15 cellular contexts compared by ENCODE assay signal in the genomic region with DNA sequence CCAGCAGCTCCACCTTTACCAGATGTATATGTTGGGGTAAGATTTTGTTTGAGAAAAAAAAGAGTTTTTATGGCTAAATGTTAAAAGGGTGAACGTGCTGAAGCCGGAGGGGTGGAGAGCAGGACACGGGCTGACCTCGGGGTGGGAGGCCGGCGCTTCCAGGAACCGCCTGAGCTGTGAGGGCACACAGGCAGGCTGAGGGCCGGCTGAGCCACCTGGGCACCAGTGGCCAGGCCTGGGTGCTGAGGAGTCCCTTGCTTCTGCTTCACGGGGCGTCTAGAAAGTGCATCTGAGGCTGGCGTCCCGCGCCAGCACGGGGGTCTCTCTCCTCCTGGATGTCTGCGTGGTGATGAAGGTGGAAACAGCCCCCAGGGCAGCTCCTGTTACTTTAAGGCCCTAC. TPM values are rescaled to one million over a fixed set of nuclear protein-coding genes. Genes with fewer than 3 reads are reported as not detected.
DNase-seq lines count a peak whose midpoint lies in the region; ATAC-seq and TF ChIP-seq lines count a peak whose summit lies in the region.
"Had no signal": no experiment of that assay in that cellular context is flagged by ENCODE, and none has a peak within 500 bp of the region (broad histone marks: within the 10 kb centered on the region; RNA-seq: fewer than 3 reads in every experiment).

No MANE protein-coding gene starts in this region.

- TF ChIP-seq EP300 in sigmoid colon (IDR thresholded peaks at IDR 0.05), result no peak

- peak overlapping the region; percentile 55 for H3K27ac ChIP-seq in fibroblast of lung (ENCODE audit: insufficient read depth, low read length)
- H3K27ac ChIP-seq in sigmoid colon, result peak overlapping the region; percentile 50 to 74 (median 58)
- H3K27ac ChIP-seq in upper lobe of right lung, result peak overlapping the region; percentile 80
- H3K27ac ChIP-seq: SJSA1 had no signal

- TF ChIP-seq CTCF in fibroblast of lung (conservative IDR thresholded peaks at IDR 0.05 in 1 of 2, IDR thresholded peaks at IDR 0.05 in 1 of 2; ENCODE audit: low read depth in 1 of 2, low read length in 2 of 2) (no peak), sigmoid colon (IDR thresholded peaks at IDR 0.05) (no peak), upper lobe of right lung (IDR thresholded peaks at IDR 0.05) (no peak)

- no peak for TF ChIP-seq POLR2A in sigmoid colon (IDR thresholded peaks at IDR 0.05)

- H3K4me3 ChIP-seq in adipocyte (ENCODE audit: low read length), result peak overlapping the region; percentile 60
- H3K4me3 ChIP-seq in fibroblast of lung (replicated peaks in 1 of 4; ENCODE audit: control extremely low read depth in 1 of 4, insufficient read depth in 1 of 4, low read depth in 3 of 4, low read length in 4 of 4), result no peak overlapping the region
- no peak overlapping the region for H3K4me3 ChIP-seq in sigmoid colon
- H3K4me3 ChIP-seq in upper lobe of right lung, result no peak overlapping the region
- H3K4me3 ChIP-seq: SJSA1 had no signal

- no peaks in the 10 kb centered on the region for H3K27me3 ChIP-seq in adipocyte (replicated peaks; ENCODE audit: control insufficient read depth, insufficient read depth, low read length)
- H3K27me3 ChIP-seq in fibroblast of lung (ENCODE audit: control insufficient read depth, insufficient read depth, low read length), result no peaks in the 10 kb centered on the region
- no peaks in the 10 kb centered on the region for H3K27me3 ChIP-seq in sigmoid colon
- H3K27me3 ChIP-seq in upper lobe of right lung, result no peaks in the 10 kb centered on the region
- H3K27me3 ChIP-seq: SJSA1 had no signal

- H3K36me3 ChIP-seq in adipocyte (ENCODE audit: control insufficient read depth, insufficient read depth, low read length, severe bottlenecking) (no peaks in the 10 kb centered on the region), fibroblast of lung (ENCODE audit: control insufficient read depth, insufficient read depth, low read length) (no peaks in the 10 kb centered on the region), sigmoid colon (no peaks in the 10 kb centered on the region), upper lobe of right lung (no peaks in the 10 kb centered on the region)
- H3K36me3 ChIP-seq: SJSA1 had no signal

- H3K4me1 ChIP-seq in adipocyte (ENCODE audit: control insufficient read depth, insufficient read depth, low read length) (peaks cover 32% of the 10 kb centered on the region), fibroblast of lung (ENCODE audit: control insufficient read depth, extremely low read depth, insufficient read depth, low read length) (peaks cover 12% of the 10 kb centered on the region), sigmoid colon (peaks cover 0 to 16% (median 12%) of the 10 kb centered on the region in 4 donors), upper lobe of right lung (peaks cover 23% of the 10 kb centered on the region)

- WGBS in sigmoid colon, 2 donors, result 84 to 86% methylated on average over 15 of the region's 15 CpGs

- intact Hi-C loops in sigmoid colon (cut with DNase I), result no loop called here
- intact Hi-C loops in upper lobe of right lung (cut with DNase I), result no loop called here

- H4K20me1 ChIP-seq in fibroblast of lung (ENCODE audit: control insufficient read depth, extremely low read depth, insufficient read depth, low read length), result no peaks in the 10 kb centered on the region

- peak overlapping the region; percentile 89 for H3K9ac ChIP-seq in adipocyte (ENCODE audit: low read length)
- peak overlapping the region; percentile 48 for H3K9ac ChIP-seq in fibroblast of lung (ENCODE audit: insufficient read depth, low read length)

- ATAC-seq in upper lobe of right lung (no peak), HG03460 (IDR thresholded peaks at IDR 0.05; ENCODE audit: unreplicated experiment) (no peak), GM21360 (IDR thresholded peaks at IDR 0.05; ENCODE audit: unreplicated experiment) (no peak)
- ATAC-seq: activated CD4-positive, alpha-beta T cell treated with anti-CD3 and anti-CD28 coated beads for 36 hours had no signal

- DNase-seq in adipocyte (ENCODE audit: low read depth), result no peak
- no peak for DNase-seq in fibroblast of lung (ENCODE audit: low read depth in 2 of 2)
- DNase-seq in sigmoid colon, result peak; percentile 62
- no peak for DNase-seq in upper lobe of right lung
- no peak for DNase-seq in DMS153 treated with DMSO at 0.1 percent for 48 hours (lab: John Stamatoyannopoulos, UW; ENCODE audit: unreplicated experiment)
- DNase-seq: activated CD4-positive, alpha-beta T cell treated with anti-CD3 and anti-CD28 coated beads for 36 hours; activated gamma-delta T cell; anterior cingulate cortex; naive B cell; NCI-H2081 treated with DMSO at 0.1 percent for 48 hours; NCI-H524 treated with DMSO at 0.1 percent for 48 hours; T-helper 9 cell had no signal

- peak overlapping the region; percentile 63 for H3K4me2 ChIP-seq in fibroblast of lung (ENCODE audit: extremely low read depth, insufficient read depth, low read length)

- H2AFZ ChIP-seq in fibroblast of lung (ENCODE audit: low read length), result no peak overlapping the region

- H3K79me2 ChIP-seq in fibroblast of lung (ENCODE audit: control insufficient read depth, insufficient read depth, low read length), result no peaks in the 10 kb centered on the region

- H3K9me3 ChIP-seq in adipocyte (ENCODE audit: control insufficient read depth, low read length) (peaks cover 22% of the 10 kb centered on the region), fibroblast of lung (ENCODE audit: control insufficient read depth, insufficient read depth, low read depth, low read length) (no peaks in the 10 kb centered on the region), sigmoid colon (peaks cover 0 to 11% (median 3%) of the 10 kb centered on the region in 4 donors), upper lobe of right lung (no peaks in the 10 kb centered on the region)

RNA-seq across cellular contexts. Expression of a gene that starts 33.6 kb away (rescaled TPM):
- total RNA-seq in fibroblast of lung (22.9 and 25.3 TPM in 2 replicates), sigmoid colon (100 to 1,000 TPM in 1 of 4 donors, 10 to 100 TPM in 3; 41.3 to 102 (median 71.0) TPM), upper lobe of right lung (73.6 TPM)
- polyA plus RNA-seq in fibroblast of lung (10.1 and 20.2 TPM in 2 replicates), sigmoid colon (1 to 10 TPM in 2 of 3 donors, under 1 TPM in 1; 0.92 to 7.5 (median 2.4) TPM)
- 12.0 and 30.4 TPM in 2 replicates for polyA plus RNA-seq in fibroblast of lung (2012)
- polyA minus RNA-seq in fibroblast of lung (ENCODE audit: low replicate concordance), result 31.2 and 60.6 TPM in 2 replicates
